8 cellular contexts compared by ENCODE assay signal in genomic region chr12:48157016-48157888, GRCh38. TPM values are rescaled to one million over a fixed set of nuclear protein-coding genes. Genes with fewer than 3 reads are reported as not detected.
DNase-seq lines count a peak whose midpoint lies in the region; ATAC-seq and TF ChIP-seq lines count a peak whose summit lies in the region.

Gene ASB8 (minus strand): TSS chr12:48157515. CDS start chr12:48153496, 4,019 bp downstream.

- H3K4me1 Mint-ChIP-seq in activated T-cell treated with anti-CD3 and anti-CD28 coated beads, Interleukin-2, amount 50 U/mL, for 24 hours (ENCODE audit: low read depth), result peaks cover 52% of the 10 kb centered on the region

- H3K4me3 Mint-ChIP-seq in activated T-cell treated with anti-CD3 and anti-CD28 coated beads, Interleukin-2, amount 50 U/mL, for 24 hours, result peak within 1 kb of the TSS; percentile 96

- peak within 1 kb of the TSS; percentile 83 to 94 for H3K27ac ChIP-seq in mucosa of rectum (ENCODE audit: low read depth in 2 of 2, low read length in 2 of 2)

- ATAC-seq in GM21723 (IDR thresholded peaks at IDR 0.05; ENCODE audit: unreplicated experiment), result peak; percentile 87

- peak within 1 kb of the TSS; percentile 93 to 97 for H3K9ac ChIP-seq in mucosa of rectum (ENCODE audit: low read depth in 1 of 2, low read length in 2 of 2)

- H3K36me3 Mint-ChIP-seq in activated T-cell treated with anti-CD3 and anti-CD28 coated beads, Interleukin-2, amount 50 U/mL, for 24 hours (ENCODE audit: low read depth), result peaks cover 26% of the 10 kb centered on the region

- H3K27me3 ChIP-seq in mucosa of rectum (ENCODE audit: control insufficient read depth in 2 of 2, insufficient read depth in 2 of 2, low read length in 2 of 2), result no peaks in the 10 kb centered on the region

- TF ChIP-seq POLR2A in erythroblast (IDR thresholded peaks at IDR 0.05; ENCODE audit: low read length), result peak; percentile 76

- H3K4me1 ChIP-seq in mucosa of rectum (ENCODE audit: control insufficient read depth in 2 of 2, insufficient read depth in 2 of 2, low read length in 2 of 2), result peaks cover 5 to 10% of the 10 kb centered on the region in 2 donors

- DNase-seq in DMS79 treated with DMSO at 0.1 percent for 48 hours (lab: John Stamatoyannopoulos, UW) (peak; percentile 98), KG1 (lab: John Stamatoyannopoulos, UW) (peak; percentile 60), erythroblast (lab: John Stamatoyannopoulos, UW) (peak; percentile 99)
- DNase-seq in activated T-cell treated with anti-CD3 and anti-CD28 coated beads, Interleukin-2, amount 50 U/mL, for 24 hours, result peak; percentile 99
- peak; percentile 99 for DNase-seq in stimulated activated CD8-positive, alpha-beta memory T cell treated with anti-CD3 and anti-CD28 coated beads, Interleukin-4, amount 100 ng/mL, for 48 hours

- peak within 1 kb of the TSS; percentile 98 for H3K27ac Mint-ChIP-seq in activated T-cell treated with anti-CD3 and anti-CD28 coated beads, Interleukin-2, amount 50 U/mL, for 24 hours

- no peaks in the 10 kb centered on the region for H3K9me3 ChIP-seq in mucosa of rectum (ENCODE audit: control insufficient read depth in 2 of 2, low read length in 2 of 2)

- H3K9me3 Mint-ChIP-seq in activated T-cell treated with anti-CD3 and anti-CD28 coated beads, Interleukin-2, amount 50 U/mL, for 24 hours, result no peaks in the 10 kb centered on the region

- H3K27me3 Mint-ChIP-seq in activated T-cell treated with anti-CD3 and anti-CD28 coated beads, Interleukin-2, amount 50 U/mL, for 24 hours, result no peaks in the 10 kb centered on the region

- peak within 1 kb of the TSS; percentile 94 for H3K4me3 ChIP-seq in mucosa of rectum (ENCODE audit: low read length in 2 of 2)

- H3K36me3 ChIP-seq in mucosa of rectum (ENCODE audit: control insufficient read depth in 2 of 2, insufficient read depth in 2 of 2, low read length in 2 of 2), result peaks cover 5 to 12% of the 10 kb centered on the region in 2 donors

TF ChIP-seq in PFSK-1, 5 proteins besides CTCF, POLR2A, EP300 and RAD21:
- TF ChIP-seq TAF1 (IDR thresholded peaks at IDR 0.05; ENCODE audit: borderline replicate concordance, insufficient read depth, low read length) (0 out of 2 replicates have a peak, but pooled peaks have one; percentile 40), POLR2AphosphoS5 (IDR thresholded peaks at IDR 0.05; ENCODE audit: low read depth, low read length) (peak; percentile 93), REST (IDR thresholded peaks at IDR 0.05; ENCODE audit: insufficient read depth in 1 of 2, low read depth in 2 of 2, low read length in 2 of 2) (0 out of 4 replicates have a peak, but pooled peaks of 1 of the 2 experiments have one; percentile 11), SIN3A (IDR thresholded peaks at IDR 0.05; ENCODE audit: borderline replicate concordance, insufficient read depth, low read length) (0 out of 2 replicates have a peak, but pooled peaks have one; percentile 30), FOXP2 (optimal IDR thresholded peaks at IDR 0.05; ENCODE audit: borderline replicate concordance, extremely low read depth, extremely low read length, insufficient read depth) (peak; percentile 96)

RNA-seq across cellular contexts. Expression of gene ASB8, which starts in this region (rescaled TPM):
- polyA plus RNA-seq in PFSK-1 (2012; ENCODE audit: insufficient read length, low read depth), result 17.7 TPM

Comparison
In these comparisons a context has a peak if more than half of its experiments do, and no peak if none do; other contexts are left out.
1. Peak in every context shown above with its lines: DNase-seq, ATAC-seq, H3K4me3 ChIP-seq and H3K27ac ChIP-seq.